ENCODE assay signal across 1 cellular context in the genomic region with DNA sequence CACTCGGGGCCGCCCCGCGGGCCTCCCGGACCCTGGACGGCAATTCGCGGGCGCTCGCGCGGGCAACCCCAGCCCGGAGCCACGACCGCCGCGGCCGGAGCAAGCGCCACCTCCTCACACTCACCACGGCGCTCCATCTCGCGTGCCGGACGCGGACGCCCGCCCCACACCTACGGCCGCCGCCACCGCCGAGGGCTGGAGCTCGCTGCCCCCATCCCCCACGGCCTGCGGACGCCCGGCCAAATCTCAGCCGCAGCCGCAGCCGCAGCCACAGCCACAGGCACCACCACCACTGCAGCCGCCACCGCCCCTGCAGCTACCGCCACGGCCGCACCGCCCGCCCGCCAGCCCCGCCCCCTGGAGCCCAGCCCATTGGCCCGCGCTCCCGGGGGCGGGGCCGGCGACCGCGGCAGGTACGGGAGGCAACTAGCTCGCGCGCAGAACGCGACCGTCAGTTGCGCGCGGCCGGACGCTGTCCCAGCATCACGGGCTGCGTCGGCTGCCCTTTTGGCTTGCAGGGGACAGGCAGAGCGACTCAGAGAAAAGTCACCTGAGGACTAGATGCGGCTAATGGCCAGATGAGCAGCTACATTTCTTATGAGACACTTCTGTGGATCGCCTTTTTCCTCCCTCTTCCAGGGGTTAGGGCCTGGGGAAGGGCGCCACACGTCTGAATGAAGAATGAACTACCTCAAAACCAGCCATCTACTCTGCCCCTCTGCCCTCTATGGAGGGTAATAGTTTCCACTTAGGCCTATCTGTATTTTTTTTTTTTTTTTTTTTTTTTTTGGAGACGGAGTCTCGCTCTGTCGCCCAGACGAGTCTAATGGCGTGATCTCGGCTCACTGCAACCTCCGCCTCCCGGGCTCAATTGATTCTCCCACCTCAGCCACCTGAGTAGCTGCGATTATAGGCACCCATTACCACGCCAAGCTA.
A peak's percentile ranks its signal among the peaks of the same experiment; 100 is the strongest.
TF ChIP-seq lines count a peak whose summit lies in the region.

Gene ARHGAP29, minus strand, starts transcription at position 294 of the 936 bp plus-strand sequence. CDS start 5,973 bp downstream, outside the sequence.

TF ChIP-seq in HEK293, 187 proteins besides CTCF, POLR2A, EP300 and RAD21 (continued from another document):
- no peak for TF ChIP-seq ZNF645 (tag by site-specific recombination; IDR thresholded peaks at IDR 0.05)
- no peak for TF ChIP-seq ZFP69B (tag by site-specific recombination; IDR thresholded peaks at IDR 0.05)
- no peak for TF ChIP-seq GLI4 (tag by site-specific recombination; IDR thresholded peaks at IDR 0.05)
- 0 out of 2 replicates have a peak, but pooled peaks have one; percentile 21 for TF ChIP-seq HOXC10 (CRISPR knock-in tag; IDR thresholded peaks at IDR 0.05)
- peak; percentile 77 for TF ChIP-seq ZBTB8A (tag by site-specific recombination; IDR thresholded peaks at IDR 0.05)
- TF ChIP-seq, protein P1, sequence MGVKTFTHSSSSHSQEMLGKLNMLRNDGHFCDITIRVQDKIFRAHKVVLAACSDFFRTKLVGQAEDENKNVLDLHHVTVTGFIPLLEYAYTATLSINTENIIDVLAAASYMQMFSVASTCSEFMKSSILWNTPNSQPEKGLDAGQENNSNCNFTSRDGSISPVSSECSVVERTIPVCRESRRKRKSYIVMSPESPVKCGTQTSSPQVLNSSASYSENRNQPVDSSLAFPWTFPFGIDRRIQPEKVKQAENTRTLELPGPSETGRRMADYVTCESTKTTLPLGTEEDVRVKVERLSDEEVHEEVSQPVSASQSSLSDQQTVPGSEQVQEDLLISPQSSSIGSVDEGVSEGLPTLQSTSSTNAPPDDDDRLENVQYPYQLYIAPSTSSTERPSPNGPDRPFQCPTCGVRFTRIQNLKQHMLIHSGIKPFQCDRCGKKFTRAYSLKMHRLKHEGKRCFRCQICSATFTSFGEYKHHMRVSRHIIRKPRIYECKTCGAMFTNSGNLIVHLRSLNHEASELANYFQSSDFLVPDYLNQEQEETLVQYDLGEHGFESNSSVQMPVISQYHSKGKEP (tag by site-specific recombination; IDR thresholded peaks at IDR 0.05): peak; percentile 99
- TF ChIP-seq ZBTB26 (tag by site-specific recombination; optimal IDR thresholded peaks at IDR 0.05): peak; percentile 73
- TF ChIP-seq ZNF350 (tag by site-specific recombination; IDR thresholded peaks at IDR 0.05): 0 out of 2 replicates have a peak, but pooled peaks have one; percentile 34
- TF ChIP-seq ZSCAN23 (tag by site-specific recombination; IDR thresholded peaks at IDR 0.05): no peak
- TF ChIP-seq ZNF677 (tag by site-specific recombination; IDR thresholded peaks at IDR 0.05): peak; percentile 6; the same call in 1 of the 2 replicates
- no peak for TF ChIP-seq BCL11A (tag by site-specific recombination; IDR thresholded peaks at IDR 0.05; ENCODE audit: low read depth)
- TF ChIP-seq ZFP41 (tag by site-specific recombination; IDR thresholded peaks at IDR 0.05; ENCODE audit: borderline replicate concordance): no peak
- no peak for TF ChIP-seq ZNF23 (tag by site-specific recombination; IDR thresholded peaks at IDR 0.05; ENCODE audit: borderline replicate concordance)
- peak; percentile 40; the same call in 1 of the 2 replicates for TF ChIP-seq SP3 (tag by site-specific recombination; IDR thresholded peaks at IDR 0.05)
- no peak for TF ChIP-seq ZNF585B (tag by site-specific recombination; IDR thresholded peaks at IDR 0.05)
- no peak for TF ChIP-seq ZNF423 (tag by site-specific recombination; IDR thresholded peaks at IDR 0.05)
- TF ChIP-seq ZEB2 (tag by site-specific recombination; IDR thresholded peaks at IDR 0.05): peak; percentile 59; the same call in 1 of the 2 replicates
- peak; percentile 51; the same call in 1 of the 2 replicates for TF ChIP-seq ZXDB (tag by site-specific recombination; IDR thresholded peaks at IDR 0.05)
- TF ChIP-seq MZF1 (tag by site-specific recombination; IDR thresholded peaks at IDR 0.05; ENCODE audit: borderline replicate concordance): no peak
- no peak for TF ChIP-seq ZNF571 (tag by site-specific recombination; IDR thresholded peaks at IDR 0.05)
- 0 out of 2 replicates have a peak, but pooled peaks have one; percentile 15 for TF ChIP-seq KLF9 (tag by site-specific recombination; IDR thresholded peaks at IDR 0.05; ENCODE audit: low read depth)
- no peak for TF ChIP-seq ZNF426 (tag by site-specific recombination; IDR thresholded peaks at IDR 0.05)
- TF ChIP-seq, protein P2, sequence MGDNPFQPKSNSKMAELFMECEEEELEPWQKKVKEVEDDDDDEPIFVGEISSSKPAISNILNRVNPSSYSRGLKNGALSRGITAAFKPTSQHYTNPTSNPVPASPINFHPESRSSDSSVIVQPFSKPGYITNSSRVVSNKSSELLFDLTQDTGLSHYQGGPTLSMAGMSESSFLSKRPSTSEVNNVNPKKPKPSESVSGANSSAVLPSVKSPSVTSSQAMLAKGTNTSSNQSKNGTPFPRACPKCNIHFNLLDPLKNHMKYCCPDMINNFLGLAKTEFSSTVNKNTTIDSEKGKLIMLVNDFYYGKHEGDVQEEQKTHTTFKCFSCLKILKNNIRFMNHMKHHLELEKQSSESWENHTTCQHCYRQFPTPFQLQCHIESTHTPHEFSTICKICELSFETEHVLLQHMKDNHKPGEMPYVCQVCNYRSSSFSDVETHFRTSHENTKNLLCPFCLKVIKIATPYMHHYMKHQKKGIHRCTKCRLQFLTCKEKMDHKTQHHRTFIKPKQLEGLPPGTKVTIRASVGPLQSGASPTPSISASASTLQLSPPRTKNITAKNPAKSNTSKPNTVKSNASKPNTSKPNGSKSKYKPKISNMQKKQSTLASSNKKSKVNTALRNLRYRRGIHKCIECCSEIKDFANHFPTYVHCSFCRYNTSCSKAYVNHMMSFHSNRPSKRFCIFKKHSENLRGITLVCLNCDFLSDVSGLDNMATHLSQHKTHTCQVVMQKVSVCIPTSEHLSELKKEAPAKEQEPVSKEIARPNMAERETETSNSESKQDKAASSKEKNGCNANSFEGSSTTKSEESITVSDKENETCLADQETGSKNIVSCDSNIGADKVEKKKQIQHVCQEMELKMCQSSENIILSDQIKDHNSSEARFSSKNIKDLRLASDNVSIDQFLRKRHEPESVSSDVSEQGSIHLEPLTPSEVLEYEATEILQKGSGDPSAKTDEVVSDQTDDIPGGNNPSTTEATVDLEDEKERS (tag by site-specific recombination; IDR thresholded peaks at IDR 0.05): no peak
